In genomic region chr2:25409044-25409443, GRCh38 we compare ENCODE assay signal across 20 cellular contexts.
"Had no signal": no experiment of that assay in that cellular context is flagged by ENCODE, and none has a peak within 500 bp of the region (broad histone marks: within the 10 kb centered on the region; RNA-seq: fewer than 3 reads in every experiment).

No MANE protein-coding gene starts in this region.

- FAIRE-seq: endometrium, frontal cortex, urothelium cell line had no signal

- H3K9me3 ChIP-seq: heart left ventricle, mucosa of descending colon, neutrophil, suprapubic skin, thyroid gland had no signal

- DNase-seq: effector memory CD4-positive, alpha-beta T cell; heart left ventricle; hippocampal formation; mucosa of descending colon; naive thymus-derived CD8-positive, alpha-beta T cell; posterior cingulate gyrus; spleen; stimulated activated CD4-positive, alpha-beta T cell treated with anti-CD3 and anti-CD28 coated beads, Interleukin-15, amount 100 ng/mL, for 24 hours; stimulated activated CD4-positive, alpha-beta T cell treated with anti-CD3 and anti-CD28 coated beads, Interleukin-1b, Interleukin-23, amount 100 ng/mL, for 48 hours; stimulated activated CD4-positive, alpha-beta T cell treated with anti-CD3 and anti-CD28 coated beads, Interleukin-4, amount 100 ng/mL, for 24 hours; stimulated activated naive CD8-positive, alpha-beta T cell treated with anti-CD3 and anti-CD28 coated beads, Interleukin-15, Interleukin-2, amounts not matched to agents 100 U/mL and 50 U/mL, for 24 hours; thyroid gland had no signal

- H3K27me3 ChIP-seq: heart left ventricle, neutrophil, spleen, suprapubic skin, thyroid gland had no signal

- H3K27ac ChIP-seq: heart left ventricle, neutrophil, spleen, suprapubic skin, thyroid gland had no signal

- H3K27ac Mint-ChIP-seq: type B pancreatic cell had no signal

- H3K9me3 Mint-ChIP-seq: naive thymus-derived CD8-positive, alpha-beta T cell; type B pancreatic cell had no signal

- ATAC-seq: esophagus mucosa; heart left ventricle; naive thymus-derived CD8-positive, alpha-beta T cell; sciatic nerve; stimulated activated naive CD8-positive, alpha-beta T cell treated with anti-CD3 and anti-CD28 coated beads, Interleukin-15, Interleukin-2, amounts not matched to agents 100 U/mL and 50 U/mL, for 24 hours had no signal

- H3K4me3 Mint-ChIP-seq: naive thymus-derived CD8-positive, alpha-beta T cell; type B pancreatic cell had no signal

- H3K36me3 ChIP-seq: heart left ventricle, neutrophil, spleen, suprapubic skin, thyroid gland had no signal

- H3K4me3 ChIP-seq: heart left ventricle, mucosa of descending colon, spleen, suprapubic skin, thyroid gland had no signal

- H3K4me1 ChIP-seq: suprapubic skin, thyroid gland had no signal

- H3K27me3 Mint-ChIP-seq: naive thymus-derived CD8-positive, alpha-beta T cell; type B pancreatic cell had no signal
